27 cellular contexts compared by ENCODE assay signal in the genomic region with DNA sequence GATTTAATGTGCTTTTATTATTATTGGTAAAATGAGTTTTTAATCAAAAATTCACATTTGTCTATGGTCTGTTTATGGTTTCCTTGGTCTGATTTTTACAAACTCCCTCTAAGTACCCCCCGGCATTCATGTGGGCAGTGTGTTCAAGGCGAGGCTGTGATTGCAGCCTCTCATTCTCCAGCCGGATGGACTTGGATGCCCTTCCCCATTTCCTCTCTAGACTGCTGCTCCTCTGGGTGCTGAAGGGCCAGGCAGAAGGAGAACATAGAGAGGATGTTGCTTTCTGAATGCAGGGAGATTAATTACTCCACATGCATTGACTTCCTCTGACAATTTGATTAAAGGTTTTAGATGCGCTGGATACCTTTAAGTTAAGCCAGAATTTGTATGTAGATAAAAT. TPM values are rescaled to one million over a fixed set of nuclear protein-coding genes. Genes with fewer than 3 reads are reported as not detected.
DNase-seq lines count a peak whose midpoint lies in the region; ATAC-seq and TF ChIP-seq lines count a peak whose summit lies in the region.
"Had no signal": no experiment of that assay in that cellular context is flagged by ENCODE, and none has a peak within 500 bp of the region (broad histone marks: within the 10 kb centered on the region; RNA-seq: fewer than 3 reads in every experiment).

No MANE protein-coding gene starts in this region.

- H3K36me3 Mint-ChIP-seq in chondrocyte (ENCODE audit: low read depth): no peaks in the 10 kb centered on the region
- H3K36me3 Mint-ChIP-seq: CD14-positive monocyte had no signal

- no peak overlapping the region for H3K27ac Mint-ChIP-seq in chondrocyte (ENCODE audit: unreplicated experiment)
- H3K27ac Mint-ChIP-seq: CD14-positive monocyte; CD4-positive, CD25-positive, alpha-beta regulatory T cell had no signal

- peaks cover 11% of the 10 kb centered on the region for H3K27me3 Mint-ChIP-seq in chondrocyte (ENCODE audit: low read depth)

- no peak overlapping the region for H3K4me3 ChIP-seq in vagina
- H3K4me3 ChIP-seq: BLaER1, GM12878 had no signal

- DNase-seq in left ventricle myocardium superior: no peak
- no peak for DNase-seq in Right ventricle myocardium superior
- DNase-seq in sciatic nerve (ENCODE audit: low spot score): no peak
- no peak for DNase-seq in vagina (ENCODE audit: extremely low spot score in 2 of 2)
- DNase-seq in chondrocyte (ENCODE audit: low spot score): no peak
- no peak for DNase-seq in effector CD8-positive, alpha-beta T cell (lab: John Stamatoyannopoulos, UW)
- DNase-seq: 8988T; ACHN; BE2C; C1 segment of cervical spinal cord; CD4-positive, alpha-beta memory T cell; CD4-positive, CD25-positive, alpha-beta regulatory T cell; CD8-positive, alpha-beta memory T cell; COR-L47; DMS 273 treated with DMSO at 0.1 percent for 48 hours; DMS153; DMS53; DMS79; DND-41; EL; GDM1 had no signal

- no peaks in the 10 kb centered on the region for H3K27me3 ChIP-seq in vagina
- H3K27me3 ChIP-seq: BLaER1 had no signal

- H3K4me1 Mint-ChIP-seq in chondrocyte (ENCODE audit: low read depth): no peaks in the 10 kb centered on the region
- H3K4me1 Mint-ChIP-seq: CD14-positive monocyte; CD4-positive, alpha-beta memory T cell had no signal

- H3K4me3 Mint-ChIP-seq in chondrocyte (ENCODE audit: unreplicated experiment): no peak overlapping the region
- H3K4me3 Mint-ChIP-seq: CD14-positive monocyte; CD4-positive, alpha-beta memory T cell; CD4-positive, CD25-positive, alpha-beta regulatory T cell; CD8-positive, alpha-beta memory T cell had no signal

- intact Hi-C loops in left ventricle myocardium superior (cut with micrococcal nuclease) (no loop called here), Right ventricle myocardium superior (cut with DNase I) (no loop called here), sciatic nerve (cut with DNase I) (no loop called here), vagina (cut with DNase I) (no loop called here)

- H3K4me1 ChIP-seq in vagina: peaks cover 14% of the 10 kb centered on the region
- H3K4me1 ChIP-seq: BE2C, BLaER1 had no signal

- TF ChIP-seq POLR2A in vagina (IDR thresholded peaks at IDR 0.05): no peak

- no peaks in the 10 kb centered on the region for H3K36me3 ChIP-seq in vagina
- H3K36me3 ChIP-seq: BE2C, BLaER1 had no signal

- H3K9me3 ChIP-seq in vagina: no peaks in the 10 kb centered on the region
- H3K9me3 ChIP-seq: BE2C, BLaER1 had no signal

- H3K27ac ChIP-seq in vagina: peak overlapping the region; percentile 51
- H3K27ac ChIP-seq: BLaER1 had no signal

- ATAC-seq in left ventricle myocardium superior (peak; percentile 38), Right ventricle myocardium superior (ENCODE audit: poor library complexity) (no peak), sciatic nerve (peak; percentile 56)
- ATAC-seq: GM12878 had no signal

- H3K9me3 Mint-ChIP-seq in chondrocyte (ENCODE audit: low read depth): no peaks in the 10 kb centered on the region
- H3K9me3 Mint-ChIP-seq: CD14-positive monocyte; CD4-positive, alpha-beta memory T cell; CD4-positive, CD25-positive, alpha-beta regulatory T cell; CD8-positive, alpha-beta memory T cell had no signal

- TF ChIP-seq CTCF in vagina (IDR thresholded peaks at IDR 0.05) (no peak), chondrocyte (IDR thresholded peaks at IDR 0.05) (no peak)

RNA-seq across cellular contexts. Expression of a gene that starts 3.9 kb away (rescaled TPM):
- total RNA-seq in left ventricle myocardium superior: not detected
- total RNA-seq in Right ventricle myocardium superior: not detected
- 0.13 TPM for total RNA-seq in sciatic nerve
- 2.7 TPM for total RNA-seq in vagina
- not detected in 3 replicates for total RNA-seq in chondrocyte
- total RNA-seq: A673; CD4-positive, alpha-beta memory T cell; CD4-positive, CD25-positive, alpha-beta regulatory T cell; CD8-positive, alpha-beta memory T cell; Daoy; G401; GM12878 had no signal

RNA-seq across cellular contexts. Expression of a gene that starts 53.9 kb away (rescaled TPM):
- total RNA-seq in left ventricle myocardium superior (1.8 TPM), Right ventricle myocardium superior (2.3 TPM), sciatic nerve (6.1 TPM), vagina (28.0 TPM), chondrocyte (2.6 to 5.3 TPM (median 5.0 TPM) in 3 replicates)
- total RNA-seq: G401 had no signal
